In the genomic region with DNA sequence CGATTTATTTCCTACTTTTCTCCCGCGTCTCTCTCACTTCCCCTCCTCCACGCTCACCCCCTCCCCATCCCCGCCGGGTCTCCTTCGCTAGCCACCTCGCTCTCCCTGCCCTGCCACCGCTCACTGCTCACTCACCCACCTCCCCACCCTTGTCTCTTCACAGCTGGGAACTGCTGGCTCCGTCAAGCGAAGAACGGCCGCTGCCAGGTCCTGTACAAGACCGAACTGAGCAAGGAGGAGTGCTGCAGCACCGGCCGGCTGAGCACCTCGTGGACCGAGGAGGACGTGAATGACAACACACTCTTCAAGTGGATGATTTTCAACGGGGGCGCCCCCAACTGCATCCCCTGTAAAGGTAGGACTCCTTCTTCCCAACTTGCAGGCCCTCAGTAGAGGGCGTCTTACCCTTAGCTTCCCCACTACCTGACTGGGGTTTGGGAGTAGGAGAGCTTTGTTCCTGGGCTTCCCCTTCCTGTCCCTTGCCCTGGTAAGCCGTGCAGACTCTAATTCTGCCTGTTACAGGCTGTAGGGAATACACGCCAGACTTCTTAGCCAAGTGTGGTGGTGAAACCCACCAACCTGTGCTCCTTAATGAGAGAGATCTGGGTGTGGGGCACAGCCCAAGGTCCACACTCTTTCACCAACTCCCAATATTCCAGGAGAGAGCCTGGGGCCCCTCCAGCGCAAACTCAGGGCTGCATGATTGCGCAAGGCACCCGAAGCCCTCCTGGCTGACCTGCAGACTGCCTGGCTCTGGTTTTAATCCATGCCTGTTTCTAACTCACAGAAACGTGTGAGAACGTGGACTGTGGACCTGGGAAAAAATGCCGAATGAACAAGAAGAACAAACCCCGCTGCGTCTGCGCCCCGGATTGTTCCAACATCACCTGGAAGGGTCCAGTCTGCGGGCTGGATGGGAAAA, we compare ENCODE assay signal across 8 cellular contexts. TPM values are rescaled to one million over a fixed set of nuclear protein-coding genes. Genes with fewer than 3 reads are reported as not detected.
DNase-seq lines count a peak whose midpoint lies in the region; ATAC-seq and TF ChIP-seq lines count a peak whose summit lies in the region.

No MANE protein-coding gene starts in this region.

- no peak for ATAC-seq in HG03159 (IDR thresholded peaks at IDR 0.05; ENCODE audit: unreplicated experiment)

- TF ChIP-seq CTCF in lower leg skin (IDR thresholded peaks at IDR 0.05) (no peak), thyroid gland (IDR thresholded peaks at IDR 0.05) (no peak)

- TF ChIP-seq POLR2A in lower leg skin (IDR thresholded peaks at IDR 0.05) (no peak), thyroid gland (IDR thresholded peaks at IDR 0.05) (peak in 1 of 2 donors; percentile 6)

- H3K27me3 ChIP-seq in duodenal mucosa (ENCODE audit: control insufficient read depth in 1 of 2, insufficient read depth in 2 of 2, low read length in 2 of 2) (peaks cover 22 to 45% of the 10 kb centered on the region in 2 donors), thyroid gland (no peaks in the 10 kb centered on the region)

- H3K4me3 ChIP-seq in SK-N-MC (peak overlapping the region; percentile 74), duodenal mucosa (ENCODE audit: low read depth in 1 of 2, low read length in 2 of 2) (peak overlapping the region; percentile 71 to 74), lower leg skin (ENCODE audit: low read depth, poor library complexity, severe bottlenecking) (peak overlapping the region; percentile 31), thyroid gland (replicated peaks in 1 of 3) (peak overlapping the region in 1 of 3 donors; percentile 43)

- peak; percentile 21 for DNase-seq in activated T-cell treated with anti-CD3 and anti-CD28 coated beads, Interleukin-2, amount 50 U/mL, for 1 hour
- no peak for DNase-seq in activated T-cell treated with anti-CD3 and anti-CD28 coated beads for 4 hours
- no peak for DNase-seq in SK-N-MC (ENCODE audit: low read depth, low spot score)
- peak in 1 of 2 donors; percentile 87 for DNase-seq in lower leg skin (ENCODE audit: low spot score in 2 of 2)
- peak; percentile 68 to 78 for DNase-seq in thyroid gland
- DNase-seq in activated CD4-positive, CD25-positive, alpha-beta regulatory T cell (lab: John Stamatoyannopoulos, UW) = no peak

- H3K9ac ChIP-seq in SK-N-MC (ENCODE audit: insufficient read length) = no peak overlapping the region
- peak overlapping the region; percentile 13 to 44 for H3K9ac ChIP-seq in duodenal mucosa (ENCODE audit: low read depth in 1 of 2, low read length in 2 of 2)

- no peak overlapping the region for H3K27ac ChIP-seq in SK-N-MC
- H3K27ac ChIP-seq in duodenal mucosa (ENCODE audit: low read depth, low read length) = no peak overlapping the region
- no peak overlapping the region for H3K27ac ChIP-seq in thyroid gland

- intact Hi-C loops in lower leg skin (cut with DNase I; ENCODE audit: low total_unique reads) (loop anchor here (5.0 kb wide), 1 partner anchor 739 kb away; no protein-coding TSS in a partner anchor), thyroid gland (cut with DNase I) (loop anchor here (10.0 kb wide), 1 partner anchor 742 kb away; no protein-coding TSS in a partner anchor)

- WGBS in lower leg skin, 2 donors = 30 to 39% methylated on average over 35 of the region's 35 CpGs
- WGBS in thyroid gland, 2 donors = 31 to 33% methylated on average over 35 of the region's 35 CpGs

- H3K9me3 ChIP-seq in SK-N-MC (ENCODE audit: low read depth, low read length) (no peaks in the 10 kb centered on the region), duodenal mucosa (ENCODE audit: control insufficient read depth in 1 of 2, low read length in 2 of 2) (no peaks in the 10 kb centered on the region), thyroid gland (no peaks in the 10 kb centered on the region)

- H3K4me1 ChIP-seq in duodenal mucosa (ENCODE audit: control insufficient read depth in 1 of 2, insufficient read depth in 2 of 2, low read length in 2 of 2) = peaks cover 20 to 27% of the 10 kb centered on the region in 2 donors
- H3K4me1 ChIP-seq in thyroid gland = peaks cover 0 to 5% of the 10 kb centered on the region in 2 donors

- H3K36me3 ChIP-seq in SK-N-MC (ENCODE audit: insufficient read depth, low read length) = no peaks in the 10 kb centered on the region
- H3K36me3 ChIP-seq in duodenal mucosa (ENCODE audit: control insufficient read depth in 1 of 2, insufficient read depth in 2 of 2, low read length in 2 of 2) = no peaks in the 10 kb centered on the region
- H3K36me3 ChIP-seq in thyroid gland = no peaks in the 10 kb centered on the region

RNA-seq across cellular contexts. Expression of gene FST, which starts 2.5 kb away (rescaled TPM):
- 10 to 100 TPM in 2 of 4 donors, 1 to 10 TPM in 2; 6.1 to 14.0 (median 8.7) TPM for total RNA-seq in lower leg skin
- total RNA-seq in thyroid gland = 1 to 10 TPM; 1.7 to 8.9 (median 2.8) TPM

Comparison
In these comparisons a context has a peak if more than half of its experiments do, and no peak if none do; other contexts are left out.
1. DNase-seq: peak in activated T-cell treated with anti-CD3 and anti-CD28 coated beads, Interleukin-2, amount 50 U/mL, for 1 hour (single experiment) and thyroid gland (2 of 2); none in activated T-cell treated with anti-CD3 and anti-CD28 coated beads for 4 hours (single experiment), SK-N-MC (single experiment) and activated CD4-positive, CD25-positive, alpha-beta regulatory T cell (0 of 4).